23 cellular contexts compared by ENCODE assay signal in genomic region chr1:203401151-203401550, GRCh38. TPM values are rescaled to one million over a fixed set of nuclear protein-coding genes. Genes with fewer than 3 reads are reported as not detected.
A peak's percentile ranks its signal among the peaks of the same experiment; 100 is the strongest.
DNase-seq lines count a peak whose midpoint lies in the region; ATAC-seq, FAIRE-seq and TF ChIP-seq lines count a peak whose summit lies in the region.
"Had no signal": no experiment of that assay in that cellular context is flagged by ENCODE, and none has a peak within 500 bp of the region (broad histone marks: within the 10 kb centered on the region; RNA-seq: fewer than 3 reads in every experiment).

No MANE protein-coding gene starts in this region.

- H3K27me3 ChIP-seq in MM.1S (replicated peaks; ENCODE audit: insufficient read depth, low read length), result no peaks in the 10 kb centered on the region
- H3K27me3 ChIP-seq in endodermal cell (ENCODE audit: control insufficient read depth, insufficient read depth, low read length, poor library complexity, severe bottlenecking), result no peaks in the 10 kb centered on the region
- peaks cover 10% of the 10 kb centered on the region for H3K27me3 ChIP-seq in neural progenitor cell
- H3K27me3 ChIP-seq in tibial nerve, result no peaks in the 10 kb centered on the region
- no peaks in the 10 kb centered on the region for H3K27me3 ChIP-seq in small intestine (ENCODE audit: control insufficient read depth in 2 of 2, insufficient read depth in 2 of 2, low read length in 2 of 2)

- no peak overlapping the region for H3K4me2 ChIP-seq in MM.1S (ENCODE audit: low read depth, low read length)
- H3K4me2 ChIP-seq in neural progenitor cell, result no peak overlapping the region

- no peaks in the 10 kb centered on the region for H3K9me2 ChIP-seq in MM.1S (replicated peaks; ENCODE audit: insufficient read depth, low read length)

- H3K36me3 ChIP-seq in MM.1S (replicated peaks; ENCODE audit: insufficient read depth, low read length) (no peaks in the 10 kb centered on the region), endodermal cell (ENCODE audit: control insufficient read depth, insufficient read depth, low read length) (no peaks in the 10 kb centered on the region), neural progenitor cell (no peaks in the 10 kb centered on the region), tibial nerve (no peaks in the 10 kb centered on the region), small intestine (ENCODE audit: control insufficient read depth in 2 of 2, insufficient read depth in 2 of 2, low read length in 2 of 2) (no peaks in the 10 kb centered on the region)
- H3K36me3 ChIP-seq: MG63 had no signal

- H3K27ac Mint-ChIP-seq in endodermal cell (no peak overlapping the region), neural progenitor cell (peak overlapping the region; percentile 34)
- H3K27ac Mint-ChIP-seq: activated CD4-positive, alpha-beta T cell treated with anti-CD3 and anti-CD28 coated beads for 36 hours; CD8-positive, alpha-beta T cell; HFFc6; natural killer cell had no signal

- TF ChIP-seq POLR2A in tibial nerve (IDR thresholded peaks at IDR 0.05), result no peak

- H3K9me3 ChIP-seq in MM.1S (replicated peaks; ENCODE audit: insufficient read depth, low read length) (no peaks in the 10 kb centered on the region), endodermal cell (ENCODE audit: control insufficient read depth, low read length) (no peaks in the 10 kb centered on the region), neural progenitor cell (ENCODE audit: low read depth) (no peaks in the 10 kb centered on the region), tibial nerve (no peaks in the 10 kb centered on the region), small intestine (ENCODE audit: control insufficient read depth, low read depth) (no peaks in the 10 kb centered on the region)

- H3K9ac ChIP-seq in MM.1S (ENCODE audit: low read length), result no peak overlapping the region
- no peak overlapping the region for H3K9ac ChIP-seq in endodermal cell (ENCODE audit: extremely low read depth, low read length, poor library complexity, severe bottlenecking)
- no peak overlapping the region for H3K9ac ChIP-seq in neural progenitor cell

- H3K4me3 Mint-ChIP-seq in endodermal cell (no peak overlapping the region), neural progenitor cell (no peak overlapping the region)
- H3K4me3 Mint-ChIP-seq: activated CD4-positive, alpha-beta T cell treated with anti-CD3 and anti-CD28 coated beads for 36 hours; CD8-positive, alpha-beta T cell; HFFc6; natural killer cell had no signal

- no peak for FAIRE-seq in small intestine (lab: Jason Lieb, UNC)
- FAIRE-seq: K562 had no signal

- peaks cover 20% of the 10 kb centered on the region for H3K4me1 Mint-ChIP-seq in endodermal cell
- peaks cover 9% of the 10 kb centered on the region for H3K4me1 Mint-ChIP-seq in neural progenitor cell
- H3K4me1 Mint-ChIP-seq: activated CD4-positive, alpha-beta T cell treated with anti-CD3 and anti-CD28 coated beads for 36 hours; natural killer cell had no signal

- H2AFZ ChIP-seq in MM.1S (ENCODE audit: low read length), result no peak overlapping the region
- H2AFZ ChIP-seq in neural progenitor cell (replicated peaks), result no peak overlapping the region

- H3F3A ChIP-seq in MM.1S (ENCODE audit: insufficient read depth, low read length), result no peaks in the 10 kb centered on the region
- H3F3A ChIP-seq in neural progenitor cell (ENCODE audit: low read depth), result no peaks in the 10 kb centered on the region

- peaks cover 7% of the 10 kb centered on the region for H3K27me3 Mint-ChIP-seq in endodermal cell (ENCODE audit: insufficient read depth)
- H3K27me3 Mint-ChIP-seq in neural progenitor cell (ENCODE audit: insufficient read depth, low read depth), result peaks cover 4% of the 10 kb centered on the region

- 81 to 90% methylated on average over 3 to 4 of the region's 4 CpGs for WGBS in endodermal cell (ENCODE audit: insufficient coverage in 1 of 2, insufficient read length in 1 of 2), 2 experiments
- 96 to 97% methylated on average over 4 of the region's 4 CpGs for WGBS in tibial nerve, 2 donors
- WGBS in small intestine, 3 donors, result 87 to 91% (median 87%) methylated on average over 4 of the region's 4 CpGs

- H3K36me3 Mint-ChIP-seq in endodermal cell (ENCODE audit: low read depth) (no peaks in the 10 kb centered on the region), neural progenitor cell (no peaks in the 10 kb centered on the region)
- H3K36me3 Mint-ChIP-seq: CD8-positive, alpha-beta T cell; natural killer cell had no signal

- TF ChIP-seq CTCF in MM.1S (IDR thresholded peaks at IDR 0.05; ENCODE audit: low read length) (no peak), endodermal cell (conservative IDR thresholded peaks at IDR 0.05) (no peak), neural progenitor cell (IDR thresholded peaks at IDR 0.05) (no peak), tibial nerve (IDR thresholded peaks at IDR 0.05) (no peak)

- peak; percentile 4 for DNase-seq in MM.1S
- no peak for DNase-seq in endodermal cell
- DNase-seq in neural progenitor cell (ENCODE audit: low spot score), result no peak
- no peak for DNase-seq in tibial nerve (ENCODE audit: low spot score in 2 of 2)
- DNase-seq in small intestine, result no peak
- DNase-seq in OCI-M2 (lab: John Stamatoyannopoulos, UW; ENCODE audit: unreplicated experiment), result no peak
- DNase-seq: activated CD4-positive, alpha-beta T cell treated with anti-CD3 and anti-CD28 coated beads for 36 hours; activated CD8-positive, alpha-beta memory T cell treated with anti-CD3 and anti-CD28 coated beads for 24 hours; activated gamma-delta T cell; activated T-cell treated with anti-CD3 and anti-CD28 coated beads, Interleukin-2, amount 50 U/mL, for 1 hour; CD8-positive, alpha-beta T cell; head of caudate nucleus; HFFc6; MG63; midbrain; natural killer cell; NCI-H1436; NCI-H2107; NCI-H446; T-helper 2 cell had no signal

- H3K4me1 ChIP-seq in MM.1S (ENCODE audit: low read length) (no peaks in the 10 kb centered on the region), endodermal cell (ENCODE audit: control insufficient read depth, insufficient read depth, low read length) (peaks cover 5% of the 10 kb centered on the region), neural progenitor cell (no peaks in the 10 kb centered on the region), tibial nerve (peaks cover 0 to 39% (median 16%) of the 10 kb centered on the region in 4 donors), small intestine (ENCODE audit: control insufficient read depth in 2 of 2, insufficient read depth in 1 of 2, low read depth in 1 of 2, low read length in 1 of 2) (peaks cover 0 to 8% of the 10 kb centered on the region in 2 donors)

- no peaks in the 10 kb centered on the region for H3K79me2 ChIP-seq in MM.1S (ENCODE audit: low read length)
- no peaks in the 10 kb centered on the region for H3K79me2 ChIP-seq in neural progenitor cell (ENCODE audit: low read depth)

- H3K27ac ChIP-seq in MM.1S (ENCODE audit: low read length) (no peak overlapping the region), endodermal cell (ENCODE audit: low read depth, low read length) (peak overlapping the region; percentile 19), neural progenitor cell (no peak overlapping the region), tibial nerve (peak overlapping the region in 3 of 4 donors; percentile 67 to 96 (median 90)), small intestine (ENCODE audit: low read depth in 1 of 2, low read length in 1 of 2) (peak overlapping the region in 1 of 2 donors; percentile 0)

- H4K20me1 ChIP-seq in MM.1S (ENCODE audit: insufficient read depth, low read length) (no peaks in the 10 kb centered on the region), neural progenitor cell (ENCODE audit: low read depth) (no peaks in the 10 kb centered on the region)

- H3K4me3 ChIP-seq in MM.1S (ENCODE audit: low read length) (no peak overlapping the region), endodermal cell (ENCODE audit: low read length) (no peak overlapping the region), neural progenitor cell (no peak overlapping the region), tibial nerve (no peak overlapping the region), small intestine (ENCODE audit: low read depth in 1 of 2, low read length in 2 of 2) (no peak overlapping the region)
- H3K4me3 ChIP-seq: K562, MG63 had no signal

- no peak for TF ChIP-seq EP300 in tibial nerve (IDR thresholded peaks at IDR 0.05)

- H3K9me3 Mint-ChIP-seq in endodermal cell (no peaks in the 10 kb centered on the region), neural progenitor cell (no peaks in the 10 kb centered on the region)
- H3K9me3 Mint-ChIP-seq: CD8-positive, alpha-beta T cell; HFFc6; natural killer cell had no signal

- ATAC-seq in GM21786 (IDR thresholded peaks at IDR 0.05; ENCODE audit: unreplicated experiment), result no peak
- ATAC-seq: activated CD4-positive, alpha-beta T cell treated with anti-CD3 and anti-CD28 coated beads for 36 hours; CD8-positive, alpha-beta T cell; K562; natural killer cell; SK-N-SH treated with all-trans-retinoic acid at 6 μM for 48 hours had no signal

RNA-seq across cellular contexts. Expression of gene FMOD, which starts 50.2 kb away (rescaled TPM):
- total RNA-seq in endodermal cell, result 1 to 10 TPM; 2.9 to 4.8 TPM
- 2.4 TPM for polyA plus RNA-seq in endodermal cell (2013, experiment 1 of 2)
- polyA plus RNA-seq in endodermal cell (2013, experiment 2 of 2), result 1.4 TPM
- total RNA-seq in neural progenitor cell (ENCODE audit: low replicate concordance), result 0.19 TPM in 1 of 2 replicates, not detected in the other
- 100 to 1,000 TPM in 2 of 4 donors, 10 to 100 TPM in 2; 73.9 to 203 (median 102) TPM for total RNA-seq in tibial nerve
- polyA plus RNA-seq in small intestine, result 10 to 100 TPM in 1 of 3 donors, 1 to 10 TPM in 1, under 1 TPM in 1; 0.89 to 11.2 (median 5.4) TPM
- total RNA-seq: CD8-positive, alpha-beta T cell; natural killer cell had no signal

Comparison
In these comparisons a context has a peak if more than half of its experiments do, and no peak if none do; other contexts are left out.
1. H3K27ac ChIP-seq: peak in endodermal cell (single experiment) and tibial nerve (3 of 4); none in MM.1S (single experiment) and neural progenitor cell (single experiment).
2. RNA of gene FMOD, which starts 50.2 kb away (total RNA-seq): 73.9 to 203 TPM in tibial nerve; 2.9 to 4.8 TPM in endodermal cell and 0.19 TPM in neural progenitor cell; every median in the first group is over 10 times any median in the second.